22 cellular contexts compared by ENCODE assay signal in genomic region chr22:20965888-20966855, GRCh38. TPM values are rescaled to one million over a fixed set of nuclear protein-coding genes. Genes with fewer than 3 reads are reported as not detected.
A peak's percentile ranks its signal among the peaks of the same experiment; 100 is the strongest.
DNase-seq lines count a peak whose midpoint lies in the region; ATAC-seq, FAIRE-seq and TF ChIP-seq lines count a peak whose summit lies in the region.
"Had no signal": no experiment of that assay in that cellular context is flagged by ENCODE, and none has a peak within 500 bp of the region (broad histone marks: within the 10 kb centered on the region; RNA-seq: fewer than 3 reads in every experiment).

No MANE protein-coding gene starts in this region.

- no peak overlapping the region for H3K27ac ChIP-seq in BLaER1
- no peak overlapping the region for H3K27ac ChIP-seq in CD8-positive, alpha-beta memory T cell (ENCODE audit: low read depth, low read length)
- H3K27ac ChIP-seq in K562 (ENCODE audit: extremely low read depth, low read depth, low read length) = no peak overlapping the region
- H3K27ac ChIP-seq: Peyer's patch, stomach had no signal

- intact Hi-C loops in K562 (cut with micrococcal nuclease) = loop anchor here (2.0 kb wide), 1 partner anchor 71 kb away; no protein-coding TSS in a partner anchor

- H3K4me1 ChIP-seq in BLaER1 (peaks cover 36% of the 10 kb centered on the region), K562 (replicated peaks in 1 of 2; ENCODE audit: control insufficient read depth in 2 of 2, insufficient read depth in 2 of 2, low read length in 2 of 2) (peaks cover 0 to 40% of the 10 kb centered on the region in 2 experiments; a peak in 3 of 5 replicates)
- peaks cover 10% of the 10 kb centered on the region for H3K4me1 ChIP-seq in CD8-positive, alpha-beta memory T cell (ENCODE audit: insufficient read depth, low read length)

- peaks cover 33% of the 10 kb centered on the region for H4K20me1 ChIP-seq in BLaER1
- H4K20me1 ChIP-seq in K562 (replicated peaks; ENCODE audit: control insufficient read depth, insufficient read depth, low read length) = peaks cover 40% of the 10 kb centered on the region

- H3K4me3 ChIP-seq in BLaER1 = peak overlapping the region; percentile 60; the same call in 1 of the 2 replicates
- H3K4me3 ChIP-seq in CD8-positive, alpha-beta memory T cell (ENCODE audit: low read length) = no peak overlapping the region
- H3K4me3 ChIP-seq in K562 = no peak overlapping the region

- H3K4me1 Mint-ChIP-seq in CD8-positive, alpha-beta memory T cell = peaks cover 7 to 22% (median 7%) of the 10 kb centered on the region in 3 donors
- peaks cover 31 to 54% (median 46%) of the 10 kb centered on the region in 3 donors for H3K4me1 Mint-ChIP-seq in naive B cell

- CTCF ChIA-PET in CD8-positive, alpha-beta memory T cell (lab: Charles Lee) = no interaction called here
- CTCF ChIA-PET in K562 (lab: Yijun Ruan, JAX; ENCODE audit: low intra/inter-chr PET ratio) = interaction anchor here (0.6 kb wide), 1 partner anchor 171 kb away, joined by 3 read pairs; no protein-coding TSS in a partner anchor

- no peaks in the 10 kb centered on the region for H3K36me3 ChIP-seq in BLaER1
- no peaks in the 10 kb centered on the region for H3K36me3 ChIP-seq in CD8-positive, alpha-beta memory T cell (ENCODE audit: insufficient read depth, low read length)
- no peaks in the 10 kb centered on the region for H3K36me3 ChIP-seq in K562 (ENCODE audit: control insufficient read depth, insufficient read depth, low read length)
- H3K36me3 ChIP-seq: Peyer's patch, stomach had no signal

- no TSS peak for BruUV-seq in K562 (replicated peaks; lab: Mats Ljungman, UMichigan)

- peak in 1 of 3 experiments; percentile 17; a peak in 2 of 6 replicates for TF ChIP-seq CTCF in K562 (IDR thresholded peaks at IDR 0.05 in 2 of 3, conservative IDR thresholded peaks at IDR 0.05 in 1 of 3; ENCODE audit: insufficient read depth in 2 of 3, low read depth in 1 of 3, low read length in 3 of 3)

- WGBS in K562 (ENCODE audit: insufficient coverage, low coverage, missing lambda C conversion rate) = 44% methylated on average over 13 of the region's 13 CpGs

- H2AFZ ChIP-seq in K562 (ENCODE audit: low read depth, low read length) = no peak overlapping the region

- TF ChIP-seq POLR2A in K562 (conservative IDR thresholded peaks at IDR 0.05) = no peak

- peak overlapping the region in 1 of 8 donors; percentile 36 for H3K27ac Mint-ChIP-seq in CD8-positive, alpha-beta memory T cell
- peak overlapping the region in 3 of 6 donors; percentile 10 to 51 (median 24) for H3K27ac Mint-ChIP-seq in naive B cell
- H3K27ac Mint-ChIP-seq: activated naive CD4-positive, alpha-beta T cell treated with anti-CD3 and anti-CD28 coated beads, Interleukin-2, amount 50 U/mL, for 72 hours; activated T-cell treated with anti-CD3 and anti-CD28 coated beads, Interleukin-2, amount 50 U/mL, for 72 hours had no signal

- H3K9me3 ChIP-seq in BLaER1 (no peaks in the 10 kb centered on the region), K562 (replicated peaks; ENCODE audit: control insufficient read depth, insufficient read depth, low read depth, low read length) (no peaks in the 10 kb centered on the region)
- H3K9me3 ChIP-seq in CD8-positive, alpha-beta memory T cell (ENCODE audit: low read length) = no peaks in the 10 kb centered on the region
- H3K9me3 ChIP-seq: Peyer's patch, stomach had no signal

- H3K27me3 Mint-ChIP-seq in CD8-positive, alpha-beta memory T cell = peaks cover 12 to 16% of the 10 kb centered on the region in 2 donors
- H3K27me3 Mint-ChIP-seq in naive B cell = peaks cover 0 to 13% (median 4%) of the 10 kb centered on the region in 3 donors

- in situ Hi-C loops in K562 (cut with MboI) = loop anchor here (25.0 kb wide), 1 partner anchor 171 kb away; no protein-coding TSS in a partner anchor

- H3K4me2 ChIP-seq in BLaER1 = peak overlapping the region; percentile 86; the same call in 1 of the 2 replicates
- H3K4me2 ChIP-seq in K562 (ENCODE audit: insufficient read depth, low read length) = no peak overlapping the region

- peaks cover 44% of the 10 kb centered on the region for H3K27me3 ChIP-seq in BLaER1
- peaks cover 18% of the 10 kb centered on the region for H3K27me3 ChIP-seq in CD8-positive, alpha-beta memory T cell (ENCODE audit: insufficient read depth, low read length, poor library complexity, severe bottlenecking)
- H3K27me3 ChIP-seq in K562 (ENCODE audit: control insufficient read depth in 2 of 2, insufficient read depth in 2 of 2, low read length in 2 of 2) = peaks cover 11 to 38% of the 10 kb centered on the region in 2 experiments; a peak in 4 of 5 replicates
- H3K27me3 ChIP-seq: Peyer's patch had no signal

- no peaks in the 10 kb centered on the region for H3K9me3 Mint-ChIP-seq in CD8-positive, alpha-beta memory T cell
- H3K9me3 Mint-ChIP-seq in naive B cell = no peaks in the 10 kb centered on the region
- H3K9me3 Mint-ChIP-seq: activated naive CD4-positive, alpha-beta T cell treated with anti-CD3 and anti-CD28 coated beads, Interleukin-2, amount 50 U/mL, for 72 hours; activated T-cell treated with anti-CD3 and anti-CD28 coated beads, Interleukin-2, amount 50 U/mL, for 72 hours had no signal

- H3K79me2 ChIP-seq in K562 (ENCODE audit: control insufficient read depth, insufficient read depth, low read length) = no peaks in the 10 kb centered on the region

- H3K9me1 ChIP-seq in K562 (ENCODE audit: control insufficient read depth, insufficient read depth, low read length) = no peaks in the 10 kb centered on the region

- POLR2A ChIA-PET in CD8-positive, alpha-beta memory T cell (lab: Charles Lee) = no interaction called here
- POLR2A ChIA-PET in K562 (lab: Yijun Ruan, JAX) = interaction anchor here (7.9 to 64.4 kb wide), 3 partner anchors 14 to 48 kb away, joined by 92 to 1556 read pairs (median 451); partner anchors contain the start of genes CRKL, LZTR1 and THAP7

- no peak for ATAC-seq in K562
- no peak for ATAC-seq in naive B cell (ENCODE audit: low read depth in 2 of 2)
- ATAC-seq: activated naive CD4-positive, alpha-beta T cell treated with anti-CD3 and anti-CD28 coated beads, Interleukin-2, amount 50 U/mL, for 72 hours; activated T-cell treated with anti-CD3 and anti-CD28 coated beads, Interleukin-2, amount 50 U/mL, for 72 hours had no signal

- no peak for DNase-seq in CD8-positive, alpha-beta memory T cell
- DNase-seq in K562 (ENCODE audit: extremely low read depth in 1 of 4, low spot score in 3 of 4) (no peak), naive B cell (no peak), DMS 273 (lab: John Stamatoyannopoulos, UW; ENCODE audit: unreplicated experiment) (no peak), NCI-H2029 (lab: John Stamatoyannopoulos, UW) (no peak), islet precursor cell (no peak), NCI-H187 (lab: John Stamatoyannopoulos, UW) (no peak)
- DNase-seq: activated T-cell treated with anti-CD3 and anti-CD28 coated beads, Interleukin-2, amount 50 U/mL, for 72 hours; cortex of kidney; DND-41; glutamatergic neuron; Kasumi-1; NCI-H1048; NCI-H2029 treated with DMSO at 0.1 percent for 48 hours; NK-92 treated with Interleukin-12 subunit alpha and Interleukin-12 subunit beta, amount 100 ng/mL, for 24 hours; Peyer's patch; stimulated activated CD4-positive, alpha-beta T cell treated with anti-CD3 and anti-CD28 coated beads, Interleukin-2, amount 100 ng/mL, for 24 hours; stomach; T1000; trophoblast cell had no signal

- no peak for FAIRE-seq in K562 (lab: Jason Lieb, UNC)

- no peak overlapping the region for H3K9ac ChIP-seq in BLaER1
- peak overlapping the region in 1 of 2 experiments; percentile 79; a peak in 1 of 4 replicates for H3K9ac ChIP-seq in K562 (ENCODE audit: insufficient read depth in 1 of 2, low read depth in 2 of 2, low read length in 2 of 2)

- no peaks in the 10 kb centered on the region for H3K36me3 Mint-ChIP-seq in CD8-positive, alpha-beta memory T cell
- H3K36me3 Mint-ChIP-seq in naive B cell = no peaks in the 10 kb centered on the region
- H3K36me3 Mint-ChIP-seq: activated naive CD4-positive, alpha-beta T cell treated with anti-CD3 and anti-CD28 coated beads, Interleukin-2, amount 50 U/mL, for 72 hours had no signal

- no peak for TF ChIP-seq EP300 in K562 (IDR thresholded peaks at IDR 0.05; ENCODE audit: low read length)

- peak overlapping the region in 5 of 7 donors; percentile 20 to 76 (median 49) for H3K4me3 Mint-ChIP-seq in CD8-positive, alpha-beta memory T cell
- H3K4me3 Mint-ChIP-seq in naive B cell = peak overlapping the region in 6 of 8 donors; percentile 71 to 89 (median 78)

- TF ChIP-seq RAD21 in K562 (CRISPR knock-in tag; conservative IDR thresholded peaks at IDR 0.05 in 1 of 2, IDR thresholded peaks at IDR 0.05 in 1 of 2) = no peak

RNA-seq across cellular contexts. Expression of gene AIFM3, which starts 0.9 kb away (rescaled TPM):
- total RNA-seq in CD8-positive, alpha-beta memory T cell = under 1 TPM; 0.16 to 0.33 TPM
- polyA plus RNA-seq in CD8-positive, alpha-beta memory T cell = not detected
- total RNA-seq in K562 (2011; cell fraction: chromatin; rRNA removed; ENCODE audit: low replicate concordance) = 0.14 and 1.4 TPM in 2 replicates
- total RNA-seq in K562 (2011; cell fraction: nucleolus; rRNA removed) = 0.33 and 1.2 TPM in 2 replicates
- total RNA-seq in K562 (2011; cell fraction: nucleoplasm; rRNA removed) = 0.53 and 0.81 TPM in 2 replicates
- total RNA-seq in K562 (2014; rRNA removed) (0.14 TPM in 1 of 2 replicates, not detected in the other), K562 (2014; rRNA removed; fragmentation: Illumina TruSeq; extraction: Trizol) (0.10 TPM in 1 of 2 replicates, not detected in the other), K562 (2015; rRNA removed; fragmentation: Illumina TruSeq; extraction: Trizol) (0.07 TPM in 1 of 2 replicates, not detected in the other), K562 (2021) (0.20 and 0.56 TPM in 2 replicates)
- polyA plus RNA-seq in K562 (2011; rRNA removed) (0.04 and 0.08 TPM in 2 replicates), K562 (2014; fragmentation: Illumina TruSeq; extraction: Trizol) (0.06 TPM in 1 of 2 replicates, not detected in the other), K562 (2014; fragmentation: Nextera tagmentation; extraction: Ambion mirVana) (under 1 TPM; 0.03 to 0.06 TPM), K562 (2014; rRNA removed) (0.15 TPM in 1 of 2 replicates, not detected in the other), naive B cell (ENCODE audit: low read depth in 6 of 6) (under 1 TPM in 2 of 6 donors, not detected in 4; 0.26 to 0.82 TPM)
- polyA plus RNA-seq in K562 (2011; cell fraction: cytosol; rRNA removed) = 0.06 TPM in 1 of 2 replicates, not detected in the other
- 0.80 and 0.87 TPM in 2 replicates for polyA plus RNA-seq in K562 (2011; cell fraction: nucleus; rRNA removed)
- polyA plus RNA-seq in K562 (2012) = 0.27 and 0.50 TPM in 2 replicates
- 0.06 TPM in 1 of 2 replicates, not detected in the other for polyA minus RNA-seq in K562 (2011; rRNA and poly(A)+ RNA removed)
- polyA minus RNA-seq in K562 (2011; cell fraction: cytosol; rRNA and poly(A)+ RNA removed) = not detected in 2 replicates
- polyA minus RNA-seq in K562 (2011; cell fraction: nucleus; rRNA and poly(A)+ RNA removed) = 0.27 and 0.44 TPM in 2 replicates

RNA-seq across cellular contexts. Expression of gene LZTR1, which starts 15.9 kb away (rescaled TPM):
- 10 to 100 TPM; 75.0 to 78.7 TPM for total RNA-seq in CD8-positive, alpha-beta memory T cell
- polyA plus RNA-seq in CD8-positive, alpha-beta memory T cell = 17.1 TPM
- total RNA-seq in K562 (2011; cell fraction: chromatin; rRNA removed; ENCODE audit: low replicate concordance) = 338 and 754 TPM in 2 replicates
- 395 and 404 TPM in 2 replicates for total RNA-seq in K562 (2011; cell fraction: nucleolus; rRNA removed)
- 258 and 287 TPM in 2 replicates for total RNA-seq in K562 (2011; cell fraction: nucleoplasm; rRNA removed)
- total RNA-seq in K562 (2014; rRNA removed) (87.2 and 120 TPM in 2 replicates), K562 (2014; rRNA removed; fragmentation: Illumina TruSeq; extraction: Trizol) (46.4 and 63.0 TPM in 2 replicates), K562 (2015; rRNA removed; fragmentation: Illumina TruSeq; extraction: Trizol) (51.3 and 53.2 TPM in 2 replicates), K562 (2021) (132 and 135 TPM in 2 replicates)
- polyA plus RNA-seq in K562 (2011; rRNA removed) (63.0 and 88.5 TPM in 2 replicates), K562 (2014; fragmentation: Illumina TruSeq; extraction: Trizol) (74.3 and 89.8 TPM in 2 replicates), K562 (2014; fragmentation: Nextera tagmentation; extraction: Ambion mirVana) (1 to 10 TPM; 2.2 to 3.1 TPM), K562 (2014; rRNA removed) (115 and 129 TPM in 2 replicates), naive B cell (ENCODE audit: low read depth in 6 of 6) (10 to 100 TPM in 2 of 6 donors, 1 to 10 TPM in 4; 3.6 to 15.0 (median 9.3) TPM)
- 50.8 and 68.8 TPM in 2 replicates for polyA plus RNA-seq in K562 (2011; cell fraction: cytosol; rRNA removed)
- 703 and 913 TPM in 2 replicates for polyA plus RNA-seq in K562 (2011; cell fraction: nucleus; rRNA removed)
- 80.6 and 93.5 TPM in 2 replicates for polyA plus RNA-seq in K562 (2012)
- polyA minus RNA-seq in K562 (2011; rRNA and poly(A)+ RNA removed) = 64.5 and 72.9 TPM in 2 replicates
- 41.9 and 49.7 TPM in 2 replicates for polyA minus RNA-seq in K562 (2011; cell fraction: cytosol; rRNA and poly(A)+ RNA removed)
- 188 and 205 TPM in 2 replicates for polyA minus RNA-seq in K562 (2011; cell fraction: nucleus; rRNA and poly(A)+ RNA removed)

RNA-seq across cellular contexts. Expression of gene THAP7, which starts 35.7 kb away (rescaled TPM):
- total RNA-seq in CD8-positive, alpha-beta memory T cell = 10 to 100 TPM; 43.9 TPM
- 42.8 TPM for polyA plus RNA-seq in CD8-positive, alpha-beta memory T cell
- total RNA-seq in K562 (2011; cell fraction: chromatin; rRNA removed; ENCODE audit: low replicate concordance) = 90.2 and 332 TPM in 2 replicates
- 398 and 463 TPM in 2 replicates for total RNA-seq in K562 (2011; cell fraction: nucleolus; rRNA removed)
- total RNA-seq in K562 (2011; cell fraction: nucleoplasm; rRNA removed) = 158 and 211 TPM in 2 replicates
- total RNA-seq in K562 (2014; rRNA removed) = 245 and 323 TPM in 2 replicates
- total RNA-seq in K562 (2014; rRNA removed; fragmentation: Illumina TruSeq; extraction: Trizol) = 32.0 and 35.6 TPM in 2 replicates
- 120 and 129 TPM in 2 replicates for total RNA-seq in K562 (2015; rRNA removed; fragmentation: Illumina TruSeq; extraction: Trizol)
- 169 and 183 TPM in 2 replicates for total RNA-seq in K562 (2021)
- 75.4 and 94.6 TPM in 2 replicates for polyA plus RNA-seq in K562 (2011; rRNA removed)
- 137 and 308 TPM in 2 replicates for polyA plus RNA-seq in K562 (2011; cell fraction: cytosol; rRNA removed)
- 202 and 335 TPM in 2 replicates for polyA plus RNA-seq in K562 (2011; cell fraction: nucleus; rRNA removed)
- polyA plus RNA-seq in K562 (2012) = 114 and 118 TPM in 2 replicates
- 84.1 and 121 TPM in 2 replicates for polyA plus RNA-seq in K562 (2014; fragmentation: Illumina TruSeq; extraction: Trizol)
- polyA plus RNA-seq in K562 (2014; fragmentation: Nextera tagmentation; extraction: Ambion mirVana) = 10 to 100 TPM in 1 of 2 experiments, 1 to 10 TPM in 1; 7.9 to 33.1 TPM
- polyA plus RNA-seq in K562 (2014; rRNA removed) = 263 and 266 TPM in 2 replicates
- 39.0 and 48.5 TPM in 2 replicates for polyA minus RNA-seq in K562 (2011; rRNA and poly(A)+ RNA removed)
- polyA minus RNA-seq in K562 (2011; cell fraction: cytosol; rRNA and poly(A)+ RNA removed) = 53.5 and 55.4 TPM in 2 replicates
- polyA minus RNA-seq in K562 (2011; cell fraction: nucleus; rRNA and poly(A)+ RNA removed) = 261 and 385 TPM in 2 replicates
- polyA plus RNA-seq in naive B cell (ENCODE audit: low read depth in 6 of 6) = 10 to 100 TPM; 36.6 to 43.6 (median 40.9) TPM

RNA-seq across cellular contexts. Expression of gene P2RX6, which starts 48.8 kb away (rescaled TPM):
- under 1 TPM; 0.24 to 0.35 TPM for total RNA-seq in CD8-positive, alpha-beta memory T cell
- 0.33 TPM for polyA plus RNA-seq in CD8-positive, alpha-beta memory T cell
- total RNA-seq in K562 (2011; cell fraction: chromatin; rRNA removed; ENCODE audit: low replicate concordance) = 8.3 and 26.4 TPM in 2 replicates
- total RNA-seq in K562 (2011; cell fraction: nucleolus; rRNA removed) = 15.5 and 19.3 TPM in 2 replicates
- 13.6 and 14.4 TPM in 2 replicates for total RNA-seq in K562 (2011; cell fraction: nucleoplasm; rRNA removed)
- total RNA-seq in K562 (2014; rRNA removed) (1.5 and 1.9 TPM in 2 replicates), K562 (2014; rRNA removed; fragmentation: Illumina TruSeq; extraction: Trizol) (0.77 and 1.0 TPM in 2 replicates), K562 (2015; rRNA removed; fragmentation: Illumina TruSeq; extraction: Trizol) (1.6 and 1.7 TPM in 2 replicates), K562 (2021) (2.3 and 2.7 TPM in 2 replicates)
- polyA plus RNA-seq in K562 (2011; rRNA removed) (1.2 and 1.5 TPM in 2 replicates), K562 (2014; fragmentation: Illumina TruSeq; extraction: Trizol) (1.3 and 1.5 TPM in 2 replicates), K562 (2014; fragmentation: Nextera tagmentation; extraction: Ambion mirVana) (under 1 TPM in 1 of 2 experiments, not detected in 1; 0.01 TPM), K562 (2014; rRNA removed) (3.7 and 3.9 TPM in 2 replicates), naive B cell (ENCODE audit: low read depth in 6 of 6) (under 1 TPM in 1 of 6 donors, not detected in 5; 0.44 TPM)
- polyA plus RNA-seq in K562 (2011; cell fraction: cytosol; rRNA removed) = 1.4 and 2.2 TPM in 2 replicates
- polyA plus RNA-seq in K562 (2011; cell fraction: nucleus; rRNA removed) = 16.2 and 34.8 TPM in 2 replicates
- polyA plus RNA-seq in K562 (2012) = 4.7 and 7.9 TPM in 2 replicates
- 1.6 and 2.5 TPM in 2 replicates for polyA minus RNA-seq in K562 (2011; rRNA and poly(A)+ RNA removed)
- polyA minus RNA-seq in K562 (2011; cell fraction: cytosol; rRNA and poly(A)+ RNA removed) = 1.0 TPM in 1 of 2 replicates, not detected in the other
- 5.6 and 7.5 TPM in 2 replicates for polyA minus RNA-seq in K562 (2011; cell fraction: nucleus; rRNA and poly(A)+ RNA removed)

RNA-seq across cellular contexts. Expression of gene CRKL, which starts 49.0 kb away (rescaled TPM):
- 10 to 100 TPM; 94.0 to 98.1 TPM for total RNA-seq in CD8-positive, alpha-beta memory T cell
- 54.5 TPM for polyA plus RNA-seq in CD8-positive, alpha-beta memory T cell
- 251 and 271 TPM in 2 replicates for total RNA-seq in K562 (2011; cell fraction: chromatin; rRNA removed; ENCODE audit: low replicate concordance)
- 179 and 190 TPM in 2 replicates for total RNA-seq in K562 (2011; cell fraction: nucleolus; rRNA removed)
- 236 and 257 TPM in 2 replicates for total RNA-seq in K562 (2011; cell fraction: nucleoplasm; rRNA removed)
- total RNA-seq in K562 (2014; rRNA removed) (105 and 144 TPM in 2 replicates), K562 (2014; rRNA removed; fragmentation: Illumina TruSeq; extraction: Trizol) (138 and 141 TPM in 2 replicates), K562 (2015; rRNA removed; fragmentation: Illumina TruSeq; extraction: Trizol) (124 and 128 TPM in 2 replicates), K562 (2021) (263 and 267 TPM in 2 replicates)
- polyA plus RNA-seq in K562 (2011; rRNA removed) (135 and 196 TPM in 2 replicates), K562 (2014; fragmentation: Illumina TruSeq; extraction: Trizol) (144 and 156 TPM in 2 replicates), K562 (2014; fragmentation: Nextera tagmentation; extraction: Ambion mirVana) (100 to 1,000 TPM; 100 to 105 TPM), K562 (2014; rRNA removed) (114 and 124 TPM in 2 replicates), naive B cell (ENCODE audit: low read depth in 6 of 6) (10 to 100 TPM; 42.6 to 60.7 (median 50.0) TPM)
- polyA plus RNA-seq in K562 (2011; cell fraction: cytosol; rRNA removed) = 111 and 189 TPM in 2 replicates
- 90.3 and 116 TPM in 2 replicates for polyA plus RNA-seq in K562 (2011; cell fraction: nucleus; rRNA removed)
- 90.4 and 122 TPM in 2 replicates for polyA plus RNA-seq in K562 (2012)
- polyA minus RNA-seq in K562 (2011; rRNA and poly(A)+ RNA removed) = 219 and 267 TPM in 2 replicates
- 166 and 232 TPM in 2 replicates for polyA minus RNA-seq in K562 (2011; cell fraction: cytosol; rRNA and poly(A)+ RNA removed)
- 39.9 and 84.6 TPM in 2 replicates for polyA minus RNA-seq in K562 (2011; cell fraction: nucleus; rRNA and poly(A)+ RNA removed)
